10 cellular contexts compared by ENCODE assay signal in the genomic region with DNA sequence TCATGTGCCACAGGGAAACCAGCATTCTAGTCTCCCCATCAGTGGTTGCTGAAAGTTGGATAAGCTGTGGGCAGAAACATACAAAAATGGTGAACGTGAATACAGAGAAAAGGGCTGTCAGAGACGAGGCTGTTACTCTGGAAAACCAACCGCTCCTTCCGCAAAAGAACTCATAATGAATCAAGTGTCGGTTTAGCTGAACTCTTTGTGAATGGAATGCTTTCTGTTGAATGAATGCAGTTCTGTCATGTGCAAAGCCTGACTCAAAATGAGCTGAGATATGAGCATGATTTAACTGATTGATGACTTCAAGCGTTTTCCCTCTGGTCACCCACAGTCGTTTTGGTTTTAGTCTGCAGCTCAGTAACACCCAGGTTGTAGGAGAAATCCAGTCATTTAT.
DNase-seq lines count a peak whose midpoint lies in the region; ATAC-seq and TF ChIP-seq lines count a peak whose summit lies in the region.
"Had no signal": no experiment of that assay in that cellular context is flagged by ENCODE, and none has a peak within 500 bp of the region (broad histone marks: within the 10 kb centered on the region; RNA-seq: fewer than 3 reads in every experiment).

No MANE protein-coding gene starts in this region.

- peaks cover 17% of the 10 kb centered on the region for H3K36me3 Mint-ChIP-seq in activated T-cell treated with anti-CD3 and anti-CD28 coated beads, Interleukin-2, amount 50 U/mL, for 24 hours (ENCODE audit: low read depth)
- H3K36me3 Mint-ChIP-seq in activated T-cell treated with anti-CD3 and anti-CD28 coated beads, Interleukin-2, amount 50 U/mL, for 72 hours (ENCODE audit: insufficient read depth in 2 of 2), result peaks cover under 1 to 3% of the 10 kb centered on the region in 2 donors
- H3K36me3 Mint-ChIP-seq: neural progenitor cell had no signal

- H3K4me1 ChIP-seq in tibial nerve (peaks cover 0 to 28% (median 7%) of the 10 kb centered on the region in 4 donors), hepatocyte (ENCODE audit: insufficient read depth) (peaks cover 11% of the 10 kb centered on the region)
- H3K4me1 ChIP-seq: neural progenitor cell had no signal

- WGBS in tibial nerve, 2 donors, result 52 to 63% methylated on average over 7 of the region's 7 CpGs
- 67% methylated on average over 7 of the region's 7 CpGs for whole genome bisulfite sequencing in hepatocyte (ENCODE audit: low lambda C conversion rate, missing lambda C conversion rate)

- no peaks in the 10 kb centered on the region for H3K27me3 Mint-ChIP-seq in activated T-cell treated with anti-CD3 and anti-CD28 coated beads, Interleukin-2, amount 50 U/mL, for 24 hours
- no peaks in the 10 kb centered on the region for H3K27me3 Mint-ChIP-seq in activated T-cell treated with anti-CD3 and anti-CD28 coated beads, Interleukin-2, amount 50 U/mL, for 72 hours (ENCODE audit: low read depth)

- no peaks in the 10 kb centered on the region for H3K79me2 ChIP-seq in hepatocyte

- TF ChIP-seq CTCF in tibial nerve (IDR thresholded peaks at IDR 0.05) (no peak), hepatocyte (IDR thresholded peaks at IDR 0.05; ENCODE audit: poor library complexity) (no peak)

- H3K4me2 ChIP-seq in hepatocyte, result no peak overlapping the region
- H3K4me2 ChIP-seq: neural progenitor cell had no signal

- H4K20me1 ChIP-seq in hepatocyte (ENCODE audit: insufficient read depth, poor library complexity, severe bottlenecking), result no peaks in the 10 kb centered on the region

- no peaks in the 10 kb centered on the region for H3K36me3 ChIP-seq in tibial nerve
- no peaks in the 10 kb centered on the region for H3K36me3 ChIP-seq in hepatocyte (replicated peaks; ENCODE audit: insufficient read depth, low read depth)
- H3K36me3 ChIP-seq: neural progenitor cell had no signal

- no peaks in the 10 kb centered on the region for H3K9me2 ChIP-seq in hepatocyte (replicated peaks; ENCODE audit: insufficient read depth)

- TF ChIP-seq POLR2A in tibial nerve (IDR thresholded peaks at IDR 0.05), result no peak

- TF ChIP-seq EP300 in tibial nerve (IDR thresholded peaks at IDR 0.05), result peak in 1 of 2 donors; percentile 12

- no peaks in the 10 kb centered on the region for H3K9me3 ChIP-seq in tibial nerve
- H3K9me3 ChIP-seq in hepatocyte (ENCODE audit: low read depth), result no peaks in the 10 kb centered on the region

- H3K27ac ChIP-seq in tibial nerve (peak overlapping the region in 2 of 4 donors; percentile 48 to 50), hepatocyte (no peak overlapping the region)
- H3K27ac ChIP-seq: neural progenitor cell had no signal

- H3K4me3 Mint-ChIP-seq in activated T-cell treated with anti-CD3 and anti-CD28 coated beads, Interleukin-2, amount 50 U/mL, for 24 hours, result peak overlapping the region; percentile 81
- H3K4me3 Mint-ChIP-seq in activated T-cell treated with anti-CD3 and anti-CD28 coated beads, Interleukin-2, amount 50 U/mL, for 72 hours, result peak overlapping the region; percentile 84 to 88
- H3K4me3 Mint-ChIP-seq: neural progenitor cell had no signal

- peak; percentile 48 for ATAC-seq in HG02884 (IDR thresholded peaks at IDR 0.05; ENCODE audit: unreplicated experiment)
- peak; percentile 66 to 70 for ATAC-seq in activated T-cell treated with anti-CD3 and anti-CD28 coated beads, Interleukin-2, amount 50 U/mL, for 72 hours (replicated peaks in 1 of 2)

- H3K4me1 Mint-ChIP-seq in activated T-cell treated with anti-CD3 and anti-CD28 coated beads, Interleukin-2, amount 50 U/mL, for 24 hours (ENCODE audit: low read depth), result peaks cover 100% of the 10 kb centered on the region
- H3K4me1 Mint-ChIP-seq in activated T-cell treated with anti-CD3 and anti-CD28 coated beads, Interleukin-2, amount 50 U/mL, for 72 hours (ENCODE audit: low read depth), result peaks cover 98% of the 10 kb centered on the region

- no peaks in the 10 kb centered on the region for H3K27me3 ChIP-seq in tibial nerve
- no peaks in the 10 kb centered on the region for H3K27me3 ChIP-seq in hepatocyte
- H3K27me3 ChIP-seq: neural progenitor cell had no signal

- H3K27ac Mint-ChIP-seq in activated T-cell treated with anti-CD3 and anti-CD28 coated beads, Interleukin-2, amount 50 U/mL, for 24 hours, result peak overlapping the region; percentile 98
- H3K27ac Mint-ChIP-seq in activated T-cell treated with anti-CD3 and anti-CD28 coated beads, Interleukin-2, amount 50 U/mL, for 72 hours, result peak overlapping the region; percentile 99
- H3K27ac Mint-ChIP-seq: neural progenitor cell had no signal

- DNase-seq in activated T-cell treated with anti-CD3 and anti-CD28 coated beads, Interleukin-2, amount 50 U/mL, for 24 hours, result no peak
- DNase-seq in activated T-cell treated with anti-CD3 and anti-CD28 coated beads, Interleukin-2, amount 50 U/mL, for 1 hour, result no peak
- peak; percentile 71 to 72 for DNase-seq in activated T-cell treated with anti-CD3 and anti-CD28 coated beads, Interleukin-2, amount 50 U/mL, for 72 hours
- peak; percentile 55 for DNase-seq in stimulated activated CD8-positive, alpha-beta memory T cell treated with anti-CD3 and anti-CD28 coated beads, Interleukin-4, amount 100 ng/mL, for 48 hours
- DNase-seq in tibial nerve (ENCODE audit: low spot score in 2 of 2), result no peak
- no peak for DNase-seq in hepatocyte (ENCODE audit: low spot score)
- no peak for DNase-seq in NCI-H2107 treated with DMSO at 0.1 percent for 48 hours (lab: John Stamatoyannopoulos, UW; ENCODE audit: unreplicated experiment)
- DNase-seq: NCI-H345 had no signal

- H3K4me3 ChIP-seq in tibial nerve, result no peak overlapping the region
- no peak overlapping the region for H3K4me3 ChIP-seq in hepatocyte
- H3K4me3 ChIP-seq: neural progenitor cell had no signal

- H3K9me3 Mint-ChIP-seq in activated T-cell treated with anti-CD3 and anti-CD28 coated beads, Interleukin-2, amount 50 U/mL, for 24 hours, result no peaks in the 10 kb centered on the region
- no peaks in the 10 kb centered on the region for H3K9me3 Mint-ChIP-seq in activated T-cell treated with anti-CD3 and anti-CD28 coated beads, Interleukin-2, amount 50 U/mL, for 72 hours
- H3K9me3 Mint-ChIP-seq: neural progenitor cell had no signal

- H2AFZ ChIP-seq in hepatocyte, result no peak overlapping the region
- H2AFZ ChIP-seq: neural progenitor cell had no signal

Comparison
In these comparisons a context has a peak if more than half of its experiments do, and no peak if none do; other contexts are left out.
1. DNase-seq: peak in activated T-cell treated with anti-CD3 and anti-CD28 coated beads, Interleukin-2, amount 50 U/mL, for 72 hours (2 of 2) and stimulated activated CD8-positive, alpha-beta memory T cell treated with anti-CD3 and anti-CD28 coated beads, Interleukin-4, amount 100 ng/mL, for 48 hours (single experiment); none in activated T-cell treated with anti-CD3 and anti-CD28 coated beads, Interleukin-2, amount 50 U/mL, for 24 hours (single experiment), activated T-cell treated with anti-CD3 and anti-CD28 coated beads, Interleukin-2, amount 50 U/mL, for 1 hour (single experiment), tibial nerve (0 of 2), hepatocyte (single experiment) and NCI-H2107 treated with DMSO at 0.1 percent for 48 hours (single experiment).